20 cellular contexts compared by ENCODE assay signal in the genomic region with DNA sequence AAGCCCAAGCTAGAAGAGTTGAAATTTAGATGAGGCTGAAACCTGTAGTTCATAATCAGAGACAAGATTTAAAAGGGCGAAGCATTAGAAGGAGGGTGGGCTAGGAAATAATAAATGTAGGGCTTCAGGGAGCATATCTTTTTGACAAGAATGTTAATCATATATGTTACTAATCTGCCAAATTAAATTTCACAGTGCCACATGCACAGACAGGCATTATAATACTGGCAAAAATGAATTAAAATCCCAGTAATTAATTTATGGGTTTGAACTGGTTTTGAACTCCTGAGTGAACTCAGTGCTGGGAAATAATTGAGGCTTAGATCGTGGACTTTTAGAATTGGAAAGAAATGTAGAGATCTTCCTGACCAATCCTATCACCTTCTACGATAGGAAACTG.
A peak's percentile ranks its signal among the peaks of the same experiment; 100 is the strongest.
DNase-seq lines count a peak whose midpoint lies in the region; ATAC-seq and TF ChIP-seq lines count a peak whose summit lies in the region.
"Had no signal": no experiment of that assay in that cellular context is flagged by ENCODE, and none has a peak within 500 bp of the region (broad histone marks: within the 10 kb centered on the region; RNA-seq: fewer than 3 reads in every experiment).

No MANE protein-coding gene starts in this region.

- TF ChIP-seq CTCF in left ventricle myocardium inferior (IDR thresholded peaks at IDR 0.05; ENCODE audit: borderline replicate concordance) = no peak

- no peaks in the 10 kb centered on the region for H3K36me3 ChIP-seq in left ventricle myocardium inferior
- H3K36me3 ChIP-seq: BE2C; BLaER1 treated with 17β-estradiol and CSF1 and Interleukin-3, amounts not matched to agents 10 nM and 100 nM had no signal

- no peaks in the 10 kb centered on the region for H3K27me3 Mint-ChIP-seq in activated naive CD4-positive, alpha-beta T cell treated with anti-CD3 and anti-CD28 coated beads, Interleukin-2, amount 50 U/mL, for 24 hours
- H3K27me3 Mint-ChIP-seq: CD4-positive, alpha-beta T cell; CD8-positive, alpha-beta memory T cell had no signal

- H3K4me3 Mint-ChIP-seq in activated naive CD4-positive, alpha-beta T cell treated with anti-CD3 and anti-CD28 coated beads, Interleukin-2, amount 50 U/mL, for 24 hours = no peak overlapping the region
- H3K4me3 Mint-ChIP-seq: CD14-positive monocyte; CD4-positive, alpha-beta T cell; CD8-positive, alpha-beta memory T cell; GM23338; H9 had no signal

- H3K9me3 ChIP-seq in left ventricle myocardium inferior (replicated peaks) = peaks cover 20% of the 10 kb centered on the region
- H3K9me3 ChIP-seq: BE2C had no signal

- intact Hi-C loops in left ventricle myocardium inferior (cut with micrococcal nuclease) (no loop called here), Right ventricle myocardium inferior (cut with DNase I) (no loop called here)

- H3K27me3 ChIP-seq in left ventricle myocardium inferior (ENCODE audit: low read depth) = no peaks in the 10 kb centered on the region
- H3K27me3 ChIP-seq: BE2C; BLaER1 treated with 17β-estradiol and CSF1 and Interleukin-3, amounts not matched to agents 10 nM and 100 nM had no signal

- H3K4me1 Mint-ChIP-seq in activated naive CD4-positive, alpha-beta T cell treated with anti-CD3 and anti-CD28 coated beads, Interleukin-2, amount 50 U/mL, for 24 hours = no peaks in the 10 kb centered on the region
- H3K4me1 Mint-ChIP-seq: CD14-positive monocyte; CD8-positive, alpha-beta memory T cell; GM23338; H9 had no signal

- peaks cover 21% of the 10 kb centered on the region for H3K4me1 ChIP-seq in left ventricle myocardium inferior
- H3K4me1 ChIP-seq: BE2C; BLaER1 treated with 17β-estradiol and CSF1 and Interleukin-3, amounts not matched to agents 10 nM and 100 nM had no signal

- ATAC-seq in activated naive CD4-positive, alpha-beta T cell treated with anti-CD3 and anti-CD28 coated beads, Interleukin-2, amount 50 U/mL, for 72 hours = no peak
- ATAC-seq in Right ventricle myocardium inferior (no peak), SK-N-SH treated with all-trans-retinoic acid at 6 μM for 48 hours (no peak)
- ATAC-seq: GM12878, GM23338, HCT116 had no signal

- no peaks in the 10 kb centered on the region for H3K9me3 Mint-ChIP-seq in activated naive CD4-positive, alpha-beta T cell treated with anti-CD3 and anti-CD28 coated beads, Interleukin-2, amount 50 U/mL, for 24 hours
- H3K9me3 Mint-ChIP-seq in activated naive CD4-positive, alpha-beta T cell treated with anti-CD3 and anti-CD28 coated beads, Interleukin-2, amount 50 U/mL, for 72 hours = peaks cover 5 to 7% of the 10 kb centered on the region in 2 donors

- peak overlapping the region; percentile 78 for H3K27ac ChIP-seq in left ventricle myocardium inferior (replicated peaks)
- H3K27ac ChIP-seq: 22Rv1; BLaER1 treated with 17β-estradiol and CSF1 and Interleukin-3, amounts not matched to agents 10 nM and 100 nM had no signal

- H3K27ac Mint-ChIP-seq in activated naive CD4-positive, alpha-beta T cell treated with anti-CD3 and anti-CD28 coated beads, Interleukin-2, amount 50 U/mL, for 24 hours = peak overlapping the region; percentile 46
- no peak overlapping the region for H3K27ac Mint-ChIP-seq in activated naive CD4-positive, alpha-beta T cell treated with anti-CD3 and anti-CD28 coated beads, Interleukin-2, amount 50 U/mL, for 72 hours
- H3K27ac Mint-ChIP-seq: CD14-positive monocyte; CD4-positive, alpha-beta T cell; CD8-positive, alpha-beta memory T cell; GM23338; H9 had no signal

- H3K4me3 ChIP-seq in left ventricle myocardium inferior = no peak overlapping the region
- H3K4me3 ChIP-seq: BLaER1 treated with 17β-estradiol and CSF1 and Interleukin-3, amounts not matched to agents 10 nM and 100 nM; GM12878; GM23338 had no signal

- no peak for DNase-seq in activated naive CD4-positive, alpha-beta T cell treated with anti-CD3 and anti-CD28 coated beads, Interleukin-2, amount 50 U/mL, for 72 hours (ENCODE audit: low spot score in 2 of 2)
- no peak for DNase-seq in left ventricle myocardium inferior
- no peak for DNase-seq in Right ventricle myocardium inferior (ENCODE audit: missing footprints)
- no peak for DNase-seq in Ammon's horn (ENCODE audit: low spot score)
- DNase-seq: BE2C; CD4-positive, alpha-beta T cell; CD8-positive, alpha-beta memory T cell; DMS 273 treated with DMSO at 0.1 percent for 48 hours; DMS79; EL; GDM1; H9 had no signal

- no peaks in the 10 kb centered on the region for H3K36me3 Mint-ChIP-seq in activated naive CD4-positive, alpha-beta T cell treated with anti-CD3 and anti-CD28 coated beads, Interleukin-2, amount 50 U/mL, for 24 hours
- no peaks in the 10 kb centered on the region for H3K36me3 Mint-ChIP-seq in activated naive CD4-positive, alpha-beta T cell treated with anti-CD3 and anti-CD28 coated beads, Interleukin-2, amount 50 U/mL, for 72 hours
- H3K36me3 Mint-ChIP-seq: CD14-positive monocyte; CD8-positive, alpha-beta memory T cell had no signal

TF ChIP-seq in SK-N-SH treated with all-trans-retinoic acid at 6 μM for 48 hours, 23 proteins besides CTCF, POLR2A, EP300 and RAD21 (continues in another document):
- TF ChIP-seq ZNF70 (CRISPR knock-in tag; IDR thresholded peaks at IDR 0.05) = 0 out of 2 replicates have a peak, but pooled peaks have one; percentile 8
- TF ChIP-seq, protein P1, sequence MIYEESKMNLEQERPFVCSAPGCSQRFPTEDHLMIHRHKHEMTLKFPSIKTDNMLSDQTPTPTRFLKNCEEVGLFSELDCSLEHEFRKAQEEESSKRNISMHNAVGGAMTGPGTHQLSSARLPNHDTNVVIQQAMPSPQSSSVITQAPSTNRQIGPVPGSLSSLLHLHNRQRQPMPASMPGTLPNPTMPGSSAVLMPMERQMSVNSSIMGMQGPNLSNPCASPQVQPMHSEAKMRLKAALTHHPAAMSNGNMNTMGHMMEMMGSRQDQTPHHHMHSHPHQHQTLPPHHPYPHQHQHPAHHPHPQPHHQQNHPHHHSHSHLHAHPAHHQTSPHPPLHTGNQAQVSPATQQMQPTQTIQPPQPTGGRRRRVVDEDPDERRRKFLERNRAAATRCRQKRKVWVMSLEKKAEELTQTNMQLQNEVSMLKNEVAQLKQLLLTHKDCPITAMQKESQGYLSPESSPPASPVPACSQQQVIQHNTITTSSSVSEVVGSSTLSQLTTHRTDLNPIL (CRISPR knock-in tag; IDR thresholded peaks at IDR 0.05; ENCODE audit: low read depth) = peak; percentile 95
- TF ChIP-seq ESRRG (CRISPR knock-in tag; IDR thresholded peaks at IDR 0.05) = peak; percentile 73; the same call in 1 of the 2 replicates
- peak; percentile 99 for TF ChIP-seq ISL1 (CRISPR knock-in tag; IDR thresholded peaks at IDR 0.05)
- TF ChIP-seq, protein P2, sequence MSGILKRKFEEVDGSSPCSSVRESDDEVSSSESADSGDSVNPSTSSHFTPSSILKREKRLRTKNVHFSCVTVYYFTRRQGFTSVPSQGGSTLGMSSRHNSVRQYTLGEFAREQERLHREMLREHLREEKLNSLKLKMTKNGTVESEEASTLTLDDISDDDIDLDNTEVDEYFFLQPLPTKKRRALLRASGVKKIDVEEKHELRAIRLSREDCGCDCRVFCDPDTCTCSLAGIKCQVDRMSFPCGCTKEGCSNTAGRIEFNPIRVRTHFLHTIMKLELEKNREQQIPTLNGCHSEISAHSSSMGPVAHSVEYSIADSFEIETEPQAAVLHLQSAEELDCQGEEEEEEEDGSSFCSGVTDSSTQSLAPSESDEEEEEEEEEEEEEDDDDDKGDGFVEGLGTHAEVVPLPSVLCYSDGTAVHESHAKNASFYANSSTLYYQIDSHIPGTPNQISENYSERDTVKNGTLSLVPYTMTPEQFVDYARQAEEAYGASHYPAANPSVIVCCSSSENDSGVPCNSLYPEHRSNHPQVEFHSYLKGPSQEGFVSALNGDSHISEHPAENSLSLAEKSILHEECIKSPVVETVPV (CRISPR knock-in tag; IDR thresholded peaks at IDR 0.05) = peak; percentile 92; the same call in 1 of the 2 replicates
- no peak for TF ChIP-seq TOX (CRISPR knock-in tag; IDR thresholded peaks at IDR 0.05; ENCODE audit: borderline replicate concordance)
- TF ChIP-seq, protein P3, sequence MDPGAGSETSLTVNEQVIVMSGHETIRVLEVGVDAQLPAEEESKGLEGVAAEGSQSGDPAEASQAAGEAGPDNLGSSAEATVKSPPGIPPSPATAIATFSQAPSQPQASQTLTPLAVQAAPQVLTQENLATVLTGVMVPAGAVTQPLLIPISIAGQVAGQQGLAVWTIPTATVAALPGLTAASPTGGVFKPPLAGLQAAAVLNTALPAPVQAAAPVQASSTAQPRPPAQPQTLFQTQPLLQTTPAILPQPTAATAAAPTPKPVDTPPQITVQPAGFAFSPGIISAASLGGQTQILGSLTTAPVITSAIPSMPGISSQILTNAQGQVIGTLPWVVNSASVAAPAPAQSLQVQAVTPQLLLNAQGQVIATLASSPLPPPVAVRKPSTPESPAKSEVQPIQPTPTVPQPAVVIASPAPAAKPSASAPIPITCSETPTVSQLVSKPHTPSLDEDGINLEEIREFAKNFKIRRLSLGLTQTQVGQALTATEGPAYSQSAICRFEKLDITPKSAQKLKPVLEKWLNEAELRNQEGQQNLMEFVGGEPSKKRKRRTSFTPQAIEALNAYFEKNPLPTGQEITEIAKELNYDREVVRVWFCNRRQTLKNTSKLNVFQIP (CRISPR knock-in tag; IDR thresholded peaks at IDR 0.05; ENCODE audit: borderline replicate concordance, low read depth) = no peak; the same call in 1 of the 2 replicates
- no peak for TF ChIP-seq ARNTL (CRISPR knock-in tag; IDR thresholded peaks at IDR 0.05; ENCODE audit: borderline replicate concordance, low read depth)
- TF ChIP-seq ZNF8 (CRISPR knock-in tag; IDR thresholded peaks at IDR 0.05) = 0 out of 2 replicates have a peak, but pooled peaks have one; percentile 35
- TF ChIP-seq SNAI2 (CRISPR knock-in tag; IDR thresholded peaks at IDR 0.05) = no peak
- peak; percentile 97 for TF ChIP-seq TCF4 (CRISPR knock-in tag; IDR thresholded peaks at IDR 0.05; ENCODE audit: borderline replicate concordance)
- TF ChIP-seq ZFP30 (CRISPR knock-in tag; IDR thresholded peaks at IDR 0.05) = no peak
- no peak; the same call in 1 of the 2 replicates for TF ChIP-seq CSDC2 (CRISPR knock-in tag; IDR thresholded peaks at IDR 0.05)
